Comparison of ENCODE assay signal across 1 cellular context in the genomic region with DNA sequence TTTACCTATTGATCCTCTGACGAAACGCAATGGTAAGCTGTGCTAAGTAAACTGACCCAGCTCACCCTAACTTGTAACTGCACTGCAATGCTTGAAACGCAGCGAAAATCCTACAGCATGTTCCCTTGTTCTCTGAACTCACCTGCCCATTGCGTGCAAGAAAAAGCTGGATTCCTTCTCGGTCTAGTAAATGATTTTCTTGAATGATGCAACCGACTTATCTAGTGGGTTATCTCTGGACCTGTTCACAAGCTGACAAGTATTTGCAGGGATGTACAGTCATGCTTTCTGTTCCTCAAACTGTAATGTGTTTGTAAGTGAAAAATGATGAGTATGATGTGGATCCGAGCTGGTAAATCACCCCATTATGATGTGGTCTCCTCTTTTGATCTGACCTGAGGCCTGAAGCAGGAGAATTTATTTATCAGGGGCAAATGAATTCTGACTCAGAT.
A peak's percentile ranks its signal among the peaks of the same experiment; 100 is the strongest.
TF ChIP-seq lines count a peak whose summit lies in the region.

No MANE protein-coding gene starts in this region.

TF ChIP-seq in K562, 482 proteins besides CTCF, POLR2A, EP300 and RAD21:
- TF ChIP-seq JUND (IDR thresholded peaks at IDR 0.05; ENCODE audit: borderline replicate concordance, low read depth, low read length), result peak; percentile 54; the same call in 1 of the 2 replicates
- 0 out of 3 replicates have a peak, but pooled peaks have one; percentile 36 for TF ChIP-seq JUND (tag; IDR thresholded peaks at IDR 0.05; ENCODE audit: borderline replicate concordance, low read depth, low read length)
- TF ChIP-seq RBM39 (optimal IDR thresholded peaks at IDR 0.05; ENCODE audit: low read depth, low read length), result no peak
- 0 out of 2 replicates have a peak, but pooled peaks have one; percentile 22 for TF ChIP-seq CREM (IDR thresholded peaks at IDR 0.05; ENCODE audit: low read depth)
- peak in 1 of 2 experiments; percentile 68; a peak in 2 of 4 replicates for TF ChIP-seq RCOR1 (IDR thresholded peaks at IDR 0.05; ENCODE audit: borderline replicate concordance in 1 of 2, low read depth in 2 of 2, low read length in 2 of 2)
- TF ChIP-seq ZNF318 (IDR thresholded peaks at IDR 0.05; ENCODE audit: borderline replicate concordance in 1 of 2, low read depth in 1 of 2), result peak in 1 of 2 experiments; percentile 65; a peak in 2 of 4 replicates
- peak; percentile 78; the same call in 1 of the 2 replicates for TF ChIP-seq CTBP1 (IDR thresholded peaks at IDR 0.05; ENCODE audit: borderline replicate concordance)
- TF ChIP-seq SOX6 (IDR thresholded peaks at IDR 0.05), result peak; percentile 59; the same call in 1 of the 2 replicates
- peak; percentile 85 for TF ChIP-seq CEBPG (CRISPR knock-in tag; IDR thresholded peaks at IDR 0.05)
- peak; percentile 88 to 91 for TF ChIP-seq CEBPG (tag; conservative IDR thresholded peaks at IDR 0.05 in 1 of 2, IDR thresholded peaks at IDR 0.05 in 1 of 2)
- TF ChIP-seq TEAD4 (IDR thresholded peaks at IDR 0.05; ENCODE audit: low read length), result peak; percentile 44; the same call in 1 of the 2 replicates
- no peak for TF ChIP-seq TEAD4 (CRISPR knock-in tag; IDR thresholded peaks at IDR 0.05; ENCODE audit: borderline replicate concordance)
- 0 out of 2 replicates have a peak, but pooled peaks have one; percentile 12 for TF ChIP-seq TCF3 (CRISPR knock-in tag; IDR thresholded peaks at IDR 0.05)
- TF ChIP-seq FOSL1 (tag; conservative IDR thresholded peaks at IDR 0.05), result peak; percentile 59
- TF ChIP-seq ZEB2 (IDR thresholded peaks at IDR 0.05), result peak; percentile 60; the same call in 1 of the 2 replicates
- TF ChIP-seq MTA1 (IDR thresholded peaks at IDR 0.05; ENCODE audit: borderline replicate concordance), result peak; percentile 48; the same call in 1 of the 2 replicates
- TF ChIP-seq, protein P1, sequence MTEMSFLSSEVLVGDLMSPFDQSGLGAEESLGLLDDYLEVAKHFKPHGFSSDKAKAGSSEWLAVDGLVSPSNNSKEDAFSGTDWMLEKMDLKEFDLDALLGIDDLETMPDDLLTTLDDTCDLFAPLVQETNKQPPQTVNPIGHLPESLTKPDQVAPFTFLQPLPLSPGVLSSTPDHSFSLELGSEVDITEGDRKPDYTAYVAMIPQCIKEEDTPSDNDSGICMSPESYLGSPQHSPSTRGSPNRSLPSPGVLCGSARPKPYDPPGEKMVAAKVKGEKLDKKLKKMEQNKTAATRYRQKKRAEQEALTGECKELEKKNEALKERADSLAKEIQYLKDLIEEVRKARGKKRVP (CRISPR knock-in tag; IDR thresholded peaks at IDR 0.05), result peak; percentile 79
- peak; percentile 44; the same call in 1 of the 2 replicates for TF ChIP-seq GATA2 (CRISPR knock-in tag; IDR thresholded peaks at IDR 0.05)
- peak; percentile 34; the same call in 1 of the 2 replicates for TF ChIP-seq BACH1 (tag; IDR thresholded peaks at IDR 0.05)
- peak; percentile 46; the same call in 1 of the 2 replicates for TF ChIP-seq SMARCE1 (IDR thresholded peaks at IDR 0.05)
- TF ChIP-seq ZNF778 (CRISPR knock-in tag; IDR thresholded peaks at IDR 0.05), result no peak
- TF ChIP-seq SMARCA4 (IDR thresholded peaks at IDR 0.05), result peak; percentile 56; the same call in 1 of the 2 replicates
- TF ChIP-seq ATF7 (IDR thresholded peaks at IDR 0.05), result peak; percentile 61; the same call in 1 of the 2 replicates
- TF ChIP-seq SMAD2 (IDR thresholded peaks at IDR 0.05; ENCODE audit: low read depth, low read length), result no peak
- 0 out of 2 replicates have a peak, but pooled peaks have one; percentile 11 for TF ChIP-seq L3MBTL2 (IDR thresholded peaks at IDR 0.05)
- peak; percentile 74 for TF ChIP-seq CEBPB (tag; IDR thresholded peaks at IDR 0.05)
- no peak for TF ChIP-seq FOXK2 (conservative IDR thresholded peaks at IDR 0.05 in 1 of 2, IDR thresholded peaks at IDR 0.05 in 1 of 2; ENCODE audit: low read depth in 2 of 2)
- peak; percentile 88 for TF ChIP-seq ATF3 (IDR thresholded peaks at IDR 0.05)
- no peak for TF ChIP-seq ATF3 (CRISPR knock-in tag; conservative IDR thresholded peaks at IDR 0.05)
- TF ChIP-seq PHB2 (IDR thresholded peaks at IDR 0.05; ENCODE audit: low read depth), result no peak
- no peak for TF ChIP-seq NCOA6 (IDR thresholded peaks at IDR 0.05)
- TF ChIP-seq TRIM24 (IDR thresholded peaks at IDR 0.05), result peak in 1 of 2 experiments; percentile 45; a peak in 1 of 4 replicates
- TF ChIP-seq MEIS2 (IDR thresholded peaks at IDR 0.05; ENCODE audit: partially characterized antibody), result peak; percentile 22
